ENCODE assay signal across 7 cellular contexts in the genomic region with DNA sequence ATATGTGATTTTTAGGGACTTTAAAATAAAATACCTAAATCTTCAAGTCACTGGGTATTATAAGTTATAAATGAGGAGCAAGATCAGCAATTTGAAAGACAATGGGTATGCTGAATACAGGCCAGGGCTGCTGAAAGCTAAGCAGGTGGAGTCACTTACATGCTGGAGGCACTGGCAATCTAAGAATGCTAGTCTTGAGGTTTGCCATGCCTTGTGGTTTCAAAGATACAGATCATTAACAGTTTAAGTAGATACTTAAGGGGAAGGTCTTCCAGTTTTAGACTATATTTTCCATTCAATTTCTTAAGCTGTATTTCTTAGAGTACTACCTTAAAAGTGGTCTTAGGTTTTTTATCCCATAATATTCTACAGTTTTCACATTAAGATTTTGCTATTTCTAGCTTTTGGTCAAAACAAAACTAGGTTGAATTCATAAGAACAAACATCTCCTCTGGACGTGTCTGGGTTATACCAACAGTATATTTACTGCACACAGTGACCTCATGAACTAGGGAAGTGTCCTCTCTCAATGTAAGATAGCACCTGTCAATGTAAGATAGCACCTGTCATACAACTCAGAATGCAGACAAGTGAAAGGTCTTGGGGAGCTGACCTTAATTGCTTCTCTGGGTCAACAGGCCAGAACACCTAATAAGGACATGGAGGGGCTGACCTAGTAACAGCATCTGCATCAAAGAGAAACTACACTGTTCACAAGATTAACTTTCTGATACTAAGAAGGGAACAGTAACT. TPM values are rescaled to one million over a fixed set of nuclear protein-coding genes. Genes with fewer than 3 reads are reported as not detected.
DNase-seq lines count a peak whose midpoint lies in the region; ATAC-seq and TF ChIP-seq lines count a peak whose summit lies in the region.

No MANE protein-coding gene starts in this region.

- H3K9me3 Mint-ChIP-seq in H9: no peaks in the 10 kb centered on the region; a peak in 1 of 5 replicates

- H4K20me1 ChIP-seq in H9 (ENCODE audit: control insufficient read depth, insufficient read depth, insufficient read length) (no peaks in the 10 kb centered on the region), Loucy (ENCODE audit: insufficient read depth, low read length, poor library complexity, severe bottlenecking) (peaks cover 27% of the 10 kb centered on the region)

- H3K14ac ChIP-seq in H9 (ENCODE audit: insufficient read depth, low read length): no peak overlapping the region

- no peak overlapping the region for H4K91ac ChIP-seq in H9 (ENCODE audit: insufficient read length, low read depth, low read length)

- no peak overlapping the region for H3K56ac ChIP-seq in H9 (ENCODE audit: insufficient read length, low read depth, low read length)

- no peaks in the 10 kb centered on the region for H3K79me1 ChIP-seq in H9 (ENCODE audit: insufficient read depth, low read depth, low read length, poor library complexity, severe bottlenecking)

- peaks cover 2% of the 10 kb centered on the region; the same call in 1 of the 2 replicates for H3K79me2 ChIP-seq in H9 (ENCODE audit: insufficient read depth, low read length)
- peaks cover 59% of the 10 kb centered on the region for H3K79me2 ChIP-seq in Loucy (ENCODE audit: insufficient read depth, low read length)

- H2BK20ac ChIP-seq in H9 (ENCODE audit: low read depth, low read length, poor library complexity, severe bottlenecking): no peak overlapping the region

- H3K18ac ChIP-seq in H9 (ENCODE audit: insufficient read length, low read depth, low read length): no peak overlapping the region

- peaks cover 44 to 52% of the 10 kb centered on the region in 2 experiments for H3K4me1 Mint-ChIP-seq in H9

- no peak overlapping the region for H2BK12ac ChIP-seq in H9 (ENCODE audit: insufficient read length, low read depth, low read length)

- H3K4ac ChIP-seq in H9 (ENCODE audit: low read depth, low read length): no peak overlapping the region

- H3K23me2 ChIP-seq in H9 (ENCODE audit: insufficient read length, low read depth, low read length, poor library complexity, severe bottlenecking): peaks cover 15% of the 10 kb centered on the region

- H3K4me2 ChIP-seq in H9 (ENCODE audit: insufficient read depth, insufficient read length, low read length) (peak overlapping the region; percentile 97), Loucy (ENCODE audit: low read depth, low read length, poor library complexity, severe bottlenecking) (peak overlapping the region; percentile 93)

- H3K9me3 ChIP-seq in H9 (ENCODE audit: control insufficient read depth, low read depth, low read length) (no peaks in the 10 kb centered on the region), Loucy (ENCODE audit: insufficient read depth, low read depth, low read length) (no peaks in the 10 kb centered on the region), breast epithelium (no peaks in the 10 kb centered on the region), neutrophil (no peaks in the 10 kb centered on the region), sigmoid colon (no peaks in the 10 kb centered on the region)

- peaks cover 15 to 29% (median 24%) of the 10 kb centered on the region in 3 experiments; a peak in 6 of 7 replicates for H3K36me3 Mint-ChIP-seq in H9 (ENCODE audit: insufficient read depth in 1 of 3, low read depth in 3 of 3)

- H3K27me3 ChIP-seq in H9 (ENCODE audit: insufficient read depth, low read length): no peaks in the 10 kb centered on the region
- H3K27me3 ChIP-seq in Loucy (ENCODE audit: insufficient read depth, low read length, poor library complexity, severe bottlenecking): no peaks in the 10 kb centered on the region
- no peaks in the 10 kb centered on the region for H3K27me3 ChIP-seq in breast epithelium
- H3K27me3 ChIP-seq in neutrophil: no peaks in the 10 kb centered on the region
- H3K27me3 ChIP-seq in sigmoid colon: no peaks in the 10 kb centered on the region

- TF ChIP-seq POLR2A in breast epithelium (IDR thresholded peaks at IDR 0.05) (no peak), sigmoid colon (IDR thresholded peaks at IDR 0.05) (no peak)

- no peak overlapping the region for H2BK5ac ChIP-seq in H9 (ENCODE audit: insufficient read length, low read length)

- no peak overlapping the region for H3T11ph ChIP-seq in H9 (ENCODE audit: low read length)

- no peak for TF ChIP-seq EP300 in sigmoid colon (IDR thresholded peaks at IDR 0.05)

- H3K9ac ChIP-seq in H9 (ENCODE audit: extremely low read depth, insufficient read length, low read length) (no peak overlapping the region), Loucy (ENCODE audit: low read depth, low read length, poor library complexity, severe bottlenecking) (peak overlapping the region; percentile 85)

- intact Hi-C loops in breast epithelium (cut with DNase I; ENCODE audit: low total_unique reads): no loop called here
- intact Hi-C loops in sigmoid colon (cut with DNase I): no loop called here

- no peaks in the 10 kb centered on the region for H3K9me2 ChIP-seq in Loucy (replicated peaks; ENCODE audit: low read depth, low read length)

- no peak overlapping the region for H4K5ac ChIP-seq in H9 (ENCODE audit: insufficient read length, low read depth, low read length)

- no peak overlapping the region for H2AK5ac ChIP-seq in H9 (ENCODE audit: insufficient read length, low read length)

- ATAC-seq in GM18520 (IDR thresholded peaks at IDR 0.05; ENCODE audit: unreplicated experiment): peak; percentile 84

- DNase-seq in H9 (no peak), breast epithelium (ENCODE audit: low spot score in 2 of 2) (no peak), sigmoid colon (no peak), NCI-H128 (lab: John Stamatoyannopoulos, UW; ENCODE audit: unreplicated experiment) (no peak)

- no peak for TF ChIP-seq CTCF in H9 (conservative IDR thresholded peaks at IDR 0.05)
- TF ChIP-seq CTCF in Loucy (conservative IDR thresholded peaks at IDR 0.05; ENCODE audit: low read length): no peak
- no peak for TF ChIP-seq CTCF in breast epithelium (IDR thresholded peaks at IDR 0.05)
- TF ChIP-seq CTCF in neutrophil (IDR thresholded peaks at IDR 0.05): no peak
- no peak for TF ChIP-seq CTCF in sigmoid colon (IDR thresholded peaks at IDR 0.05)

- H2BK15ac ChIP-seq in H9 (ENCODE audit: low read depth, low read length): no peak overlapping the region

- H3K23ac ChIP-seq in H9 (ENCODE audit: insufficient read length, low read depth, low read length): no peak overlapping the region

- H3K4me3 ChIP-seq in Loucy (ENCODE audit: low read length, poor library complexity, severe bottlenecking) (peak overlapping the region; percentile 86), breast epithelium (peak overlapping the region in 2 of 3 donors; percentile 77 to 93), neutrophil (ENCODE audit: low read depth in 1 of 2, low read length in 1 of 2) (peak overlapping the region; percentile 91 to 95), sigmoid colon (peak overlapping the region in 2 of 4 donors; percentile 96 to 98)

- H4K8ac ChIP-seq in H9 (replicated peaks; ENCODE audit: insufficient read length, low read depth, low read length): no peak overlapping the region

- no peak overlapping the region for H2AFZ ChIP-seq in H9 (ENCODE audit: low read length)
- 0 out of 2 replicates have a peak overlapping the region, but pooled peaks have one; percentile 98 for H2AFZ ChIP-seq in Loucy (ENCODE audit: low read length)

- H3K27ac ChIP-seq in H9 (ENCODE audit: insufficient read length, low read depth, low read length) (no peak overlapping the region), breast epithelium (peak overlapping the region; percentile 26 to 92), neutrophil (peak overlapping the region; percentile 86), sigmoid colon (no peak overlapping the region)

- H2BK120ac ChIP-seq in H9 (ENCODE audit: low read depth, low read length, poor library complexity, severe bottlenecking): no peak overlapping the region

- no peaks in the 10 kb centered on the region; the same call in 1 of the 2 replicates for H3K27me3 Mint-ChIP-seq in H9 (ENCODE audit: low read depth)

- H3K4me1 ChIP-seq in H9 (ENCODE audit: insufficient read depth, low read length): peaks cover 6% of the 10 kb centered on the region
- peaks cover 51% of the 10 kb centered on the region for H3K4me1 ChIP-seq in Loucy (ENCODE audit: insufficient read depth, low read length, poor library complexity, severe bottlenecking)
- H3K4me1 ChIP-seq in breast epithelium: peaks cover 0 to 15% of the 10 kb centered on the region in 2 donors
- H3K4me1 ChIP-seq in neutrophil (ENCODE audit: control insufficient read depth in 1 of 2, insufficient read depth in 1 of 2, low read depth in 1 of 2, low read length in 1 of 2): peaks cover 27 to 28% of the 10 kb centered on the region in 2 experiments
- peaks cover 0 to 22% (median 16%) of the 10 kb centered on the region in 4 donors for H3K4me1 ChIP-seq in sigmoid colon

- H3K36me3 ChIP-seq in Loucy (ENCODE audit: insufficient read depth, low read length): peaks cover 17% of the 10 kb centered on the region; the same call in 1 of the 2 replicates
- H3K36me3 ChIP-seq in breast epithelium: peaks cover 4% of the 10 kb centered on the region
- H3K36me3 ChIP-seq in neutrophil: peaks cover 27% of the 10 kb centered on the region
- peaks cover 0 to 42% (median 8%) of the 10 kb centered on the region in 4 donors for H3K36me3 ChIP-seq in sigmoid colon

- H3K27ac Mint-ChIP-seq in H9: peak overlapping the region in 1 of 3 experiments; percentile 59; a peak in 3 of 7 replicates

- no CpG with 5 or more reads among the region's 1 CpG for WGBS in H9 (ENCODE audit: extremely low coverage, insufficient read length, low lambda C conversion rate)
- 1 to 14% methylated on average over 1 of the region's 1 CpG for WGBS in sigmoid colon, 2 donors

- H3K4me3 Mint-ChIP-seq in H9: peak overlapping the region; percentile 84 to 96; a peak in 4 of 5 replicates

- peaks cover 5% of the 10 kb centered on the region; the same call in 1 of the 2 replicates for H3F3A ChIP-seq in Loucy (ENCODE audit: low read depth)

RNA-seq across cellular contexts. Expression of gene SRI, which starts 2.0 kb away (rescaled TPM):
- total RNA-seq in H9 (2021) (136 and 137 TPM in 2 replicates), breast epithelium (100 to 1,000 TPM in 1 of 3 donors, 10 to 100 TPM in 2; 69.1 to 115 (median 90.9) TPM), sigmoid colon (10 to 100 TPM; 38.1 to 80.9 (median 54.1) TPM)
- 1,000 to 10,000 TPM in 2 of 3 donors, 100 to 1,000 TPM in 1; 452 to 2,603 (median 1,536) TPM for polyA plus RNA-seq in sigmoid colon

Comparison
In these comparisons a context has a peak if more than half of its experiments do, and no peak if none do; other contexts are left out.
1. H3K27ac ChIP-seq: peak in breast epithelium (2 of 2) and neutrophil (single experiment); none in H9 (single experiment) and sigmoid colon (0 of 4).